25 cellular contexts compared by ENCODE assay signal in the genomic region with DNA sequence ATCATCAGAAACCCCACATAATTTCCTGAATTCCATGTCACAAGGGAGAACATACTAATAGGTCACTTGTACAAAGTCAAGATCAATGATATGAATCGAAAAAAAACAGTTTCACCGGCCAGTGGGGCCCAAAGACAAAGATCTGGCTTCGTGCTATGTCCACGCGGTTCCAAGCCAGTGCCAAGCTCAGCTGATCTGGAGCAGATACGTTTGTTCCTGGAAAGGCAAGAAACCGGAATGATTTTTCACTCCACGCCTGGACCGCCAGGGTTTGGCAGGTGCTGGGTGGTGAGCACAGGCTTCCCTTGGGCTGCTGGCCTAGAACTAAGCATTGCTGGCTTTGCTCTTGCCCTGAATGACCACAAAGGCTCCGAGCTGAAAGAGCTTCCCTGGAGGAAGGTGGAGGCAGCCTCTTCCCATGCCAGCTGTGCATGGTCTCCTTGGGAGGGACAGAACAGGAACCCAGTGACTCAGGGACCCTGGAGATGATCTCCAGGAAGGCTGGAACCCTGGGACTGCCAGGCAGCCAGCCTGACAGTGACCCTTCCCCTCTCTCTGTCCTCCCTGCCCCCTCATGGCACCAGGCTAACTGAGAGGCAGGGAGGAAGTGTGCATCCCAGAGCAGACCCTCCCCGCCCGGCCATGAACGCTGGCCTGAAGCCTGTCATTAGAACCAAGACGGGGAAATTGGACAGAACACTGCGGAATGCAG. TPM values are rescaled to one million over a fixed set of nuclear protein-coding genes. Genes with fewer than 3 reads are reported as not detected.
"Had no signal": no experiment of that assay in that cellular context is flagged by ENCODE, and none has a peak within 500 bp of the region (broad histone marks: within the 10 kb centered on the region; RNA-seq: fewer than 3 reads in every experiment).

No MANE protein-coding gene starts in this region.

- H3K4me3 ChIP-seq: esophagus squamous epithelium, hepatocyte, suprapubic skin had no signal

- H3K36me3 ChIP-seq: esophagus squamous epithelium, suprapubic skin had no signal

- ATAC-seq: activated CD8-positive, alpha-beta T cell treated with anti-CD3 and anti-CD28 coated beads for 36 hours; activated naive CD8-positive, alpha-beta T cell treated with anti-CD3 and anti-CD28 coated beads, Interleukin-2, amount 50 U/mL, for 24 hours; natural killer cell had no signal

- H3K27ac ChIP-seq: esophagus squamous epithelium, hepatocyte, suprapubic skin had no signal

- H2AFZ ChIP-seq: hepatocyte had no signal

- H3K9me3 ChIP-seq: esophagus squamous epithelium, suprapubic skin had no signal

- H3K4me2 ChIP-seq: hepatocyte had no signal

- DNase-seq: activated CD4-positive, alpha-beta T cell treated with anti-CD3 and anti-CD28 coated beads for 48 hours; activated CD4-positive, CD25-positive, alpha-beta regulatory T cell; activated CD8-positive, alpha-beta T cell treated with anti-CD3 and anti-CD28 coated beads for 36 hours; activated naive CD4-positive, alpha-beta T cell treated with anti-CD3 and anti-CD28 coated beads, Interleukin-2, amount 10 ng/mL, durations not matched to agents 7 days and 5 days; activated naive CD8-positive, alpha-beta T cell treated with anti-CD3 and anti-CD28 coated beads, Interleukin-2, amount 50 U/mL, for 24 hours; activated T-cell treated with anti-CD3 and anti-CD28 coated beads, Interleukin-2, amount 50 U/mL, for 24 hours; anterior cingulate cortex; effector CD8-positive, alpha-beta T cell; esophagus squamous epithelium; natural killer cell; nucleus accumbens; right cardiac atrium; SIG-M5; small intestine; stimulated activated CD4-positive, alpha-beta T cell treated with anti-CD3 and anti-CD28 coated beads, Interleukin-15, amount 100 ng/mL, for 24 hours; stimulated activated CD4-positive, alpha-beta T cell treated with anti-CD3 and anti-CD28 coated beads, Interleukin-2, amount 100 ng/mL, for 48 hours; T1000; trophoblast cell had no signal

- H3K27me3 ChIP-seq: esophagus squamous epithelium, hepatocyte, suprapubic skin had no signal

RNA-seq across cellular contexts. Expression of gene TRPM1, which starts 40.9 kb away (rescaled TPM):
- total RNA-seq: activated CD8-positive, alpha-beta T cell treated with anti-CD3 and anti-CD28 coated beads for 36 hours; activated T-helper 2 cell treated with anti-CD3 and anti-CD28 coated beads, Interferon-gamma antibody, Interleukin-2, Interleukin-4, amounts not matched to agents 10 μg/mL and 5 μg/mL and 100 μg/mL, durations not matched to agents 14 hours and 24 hours and 36 hours; chondrocyte; endothelial cell of umbilical vein; esophagus squamous epithelium; hepatocyte; natural killer cell; progenitor cell of endocrine pancreas; right cardiac atrium; T-helper 1 cell treated with Interleukin-12 subunit alpha and Interleukin-12 subunit beta and Interleukin-4 antibody, amounts not matched to agents 30 ng/mL and 1 ng/mL, for 36 hours had no signal
- polyA plus RNA-seq: hepatocyte had no signal
